ENCODE assay signal across 9 cellular contexts in the genomic region with DNA sequence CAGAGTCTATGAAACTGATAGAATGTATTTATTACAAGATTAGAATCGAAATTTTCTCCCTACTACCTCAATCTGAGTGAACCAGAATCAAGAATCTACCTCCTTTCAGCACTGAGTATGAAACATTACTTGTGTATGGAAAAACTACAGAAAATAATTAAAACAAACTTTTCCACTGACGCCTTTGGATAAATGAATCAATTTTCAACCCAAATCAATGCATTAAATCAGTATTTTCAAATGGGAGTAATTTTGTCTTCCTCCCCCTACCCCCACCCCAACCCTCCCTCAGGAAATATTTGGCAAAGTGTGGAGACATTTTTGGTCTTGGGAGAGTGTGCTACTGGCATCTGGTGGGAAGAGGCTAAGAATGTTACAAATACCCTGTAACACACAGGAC. TPM values are rescaled to one million over a fixed set of nuclear protein-coding genes. Genes with fewer than 3 reads are reported as not detected.
"Had no signal": no experiment of that assay in that cellular context is flagged by ENCODE, and none has a peak within 500 bp of the region (broad histone marks: within the 10 kb centered on the region; RNA-seq: fewer than 3 reads in every experiment).

No MANE protein-coding gene starts in this region.

- H3K27ac ChIP-seq: GM23248 had no signal

- H3K9me3 Mint-ChIP-seq: HFFc6 had no signal

- H3K9me3 ChIP-seq: HAP-1 had no signal

- H3K4me3 ChIP-seq: GM23248, HAP-1 had no signal

- H3K4me3 Mint-ChIP-seq: HFFc6 had no signal

- H3K27ac Mint-ChIP-seq: HFFc6, IgD-negative memory B cell had no signal

- H3K9ac ChIP-seq: GM23248 had no signal

- H3K4me1 ChIP-seq: HAP-1 had no signal

- H2AFZ ChIP-seq: GM23248 had no signal

- H3K27me3 Mint-ChIP-seq: IgD-negative memory B cell had no signal

- ATAC-seq: HCT116 had no signal

- DNase-seq: GM23248, GOT3, H7, HFFc6, KG1 had no signal

- H3K36me3 ChIP-seq: HAP-1 had no signal

- FAIRE-seq: HTR-8/SVneo had no signal

RNA-seq across cellular contexts. Expression of a gene that starts 7.8 kb away (rescaled TPM):
- total RNA-seq: H7 had no signal
- polyA plus RNA-seq: IgD-negative memory B cell had no signal
